Comparison of ENCODE assay signal across 8 cellular contexts in the genomic region with DNA sequence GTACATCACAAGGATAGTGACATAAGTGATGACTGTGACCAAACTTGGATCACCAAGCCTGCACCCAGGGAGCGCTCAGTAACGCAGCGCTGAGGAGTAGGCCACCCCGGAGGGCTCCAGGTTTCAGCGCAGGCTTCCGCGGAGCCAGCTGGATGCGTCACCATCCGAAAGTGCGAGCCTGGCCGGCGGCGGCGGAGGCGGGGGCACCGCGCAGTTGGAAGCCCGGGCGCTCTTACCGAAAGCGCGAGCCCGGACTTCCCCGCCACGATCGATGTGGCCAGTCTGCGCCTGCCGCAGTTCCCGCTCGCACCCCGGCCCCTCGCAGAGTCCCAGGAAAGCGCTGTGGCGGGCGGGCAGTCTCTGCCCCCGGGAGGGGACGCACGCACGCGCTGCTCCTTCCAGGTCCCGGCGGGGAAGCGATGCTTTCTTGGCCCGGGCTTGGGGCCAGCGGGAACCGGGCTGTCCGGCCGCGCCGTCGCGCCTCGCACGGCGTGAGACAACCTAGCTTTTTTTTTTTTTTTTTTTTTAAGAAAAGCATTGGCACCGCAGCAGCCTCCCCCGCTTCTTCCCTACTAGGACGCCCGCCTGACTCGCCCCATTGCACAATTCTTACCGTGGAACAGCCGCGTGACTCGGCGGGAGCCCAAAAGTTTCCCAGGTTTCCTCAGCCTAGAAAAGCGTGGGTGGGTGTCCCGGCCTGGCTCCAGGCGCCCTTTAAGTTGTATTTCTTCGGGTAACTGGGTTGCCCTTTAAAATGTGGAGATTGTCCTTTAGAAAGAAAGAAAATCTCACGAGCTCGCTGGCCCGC. TPM values are rescaled to one million over a fixed set of nuclear protein-coding genes. Genes with fewer than 3 reads are reported as not detected.
DNase-seq lines count a peak whose midpoint lies in the region; ATAC-seq and TF ChIP-seq lines count a peak whose summit lies in the region.

No MANE protein-coding gene starts in this region.

- peak; percentile 52 for ATAC-seq in HG03135 (IDR thresholded peaks at IDR 0.05; ENCODE audit: unreplicated experiment)
- peak; percentile 99 for ATAC-seq in RWPE2 (ENCODE audit: low read depth)

- H3K36me3 ChIP-seq in RWPE2 (ENCODE audit: low read depth) (no peaks in the 10 kb centered on the region), osteoblast (ENCODE audit: insufficient read depth, low read length) (no peaks in the 10 kb centered on the region), suprapubic skin (no peaks in the 10 kb centered on the region)

- peak overlapping the region; percentile 76 for H2AFZ ChIP-seq in osteoblast (ENCODE audit: low read length)

- H3K36me3 Mint-ChIP-seq in activated naive CD8-positive, alpha-beta T cell, result peaks cover 7% of the 10 kb centered on the region

- H3K79me2 ChIP-seq in osteoblast (ENCODE audit: insufficient read depth, low read length), result no peaks in the 10 kb centered on the region

- TF ChIP-seq POLR2A in suprapubic skin (IDR thresholded peaks at IDR 0.05), result peak in 1 of 2 donors; percentile 66

- H3K27ac ChIP-seq in RWPE2 (ENCODE audit: poor library complexity, severe bottlenecking) (no peak overlapping the region), osteoblast (ENCODE audit: low read depth, low read length) (peak overlapping the region; percentile 84), suprapubic skin (peak overlapping the region; percentile 98)

- H3K4me2 ChIP-seq in osteoblast (ENCODE audit: insufficient read depth, low read length), result peak overlapping the region; percentile 73

- intact Hi-C loops in head of caudate nucleus (cut with DNase I), result no loop called here

- H3K4me3 Mint-ChIP-seq in activated naive CD8-positive, alpha-beta T cell, result peak overlapping the region; percentile 77

- H3K4me3 ChIP-seq in RWPE2 (ENCODE audit: severe bottlenecking) (peak overlapping the region; percentile 71), osteoblast (ENCODE audit: insufficient read depth, low read length) (peak overlapping the region; percentile 75), suprapubic skin (peak overlapping the region; percentile 67)

- no peaks in the 10 kb centered on the region for H4K20me1 ChIP-seq in osteoblast (ENCODE audit: insufficient read depth, low read length)

- H3K9me3 Mint-ChIP-seq in activated naive CD8-positive, alpha-beta T cell (ENCODE audit: low read depth), result peaks cover 4% of the 10 kb centered on the region

- H3K27me3 ChIP-seq in RWPE2 (ENCODE audit: insufficient read depth, poor library complexity, severe bottlenecking) (peaks cover 10% of the 10 kb centered on the region), osteoblast (ENCODE audit: insufficient read depth, low read length) (no peaks in the 10 kb centered on the region), suprapubic skin (no peaks in the 10 kb centered on the region)

- H3K9me3 ChIP-seq in RWPE2 (ENCODE audit: severe bottlenecking) (no peaks in the 10 kb centered on the region), osteoblast (ENCODE audit: low read depth, low read length) (no peaks in the 10 kb centered on the region), suprapubic skin (no peaks in the 10 kb centered on the region)

- no peaks in the 10 kb centered on the region for H3K27me3 Mint-ChIP-seq in activated naive CD8-positive, alpha-beta T cell

- no peak for TF ChIP-seq EP300 in suprapubic skin (IDR thresholded peaks at IDR 0.05)

- peaks cover 30% of the 10 kb centered on the region for H3K4me1 Mint-ChIP-seq in activated naive CD8-positive, alpha-beta T cell (ENCODE audit: low read depth)

- DNase-seq in NCI-H748 (lab: John Stamatoyannopoulos, UW; ENCODE audit: unreplicated experiment) (peak; percentile 60), NCI-H748 treated with DMSO at 0.1 percent for 48 hours (lab: John Stamatoyannopoulos, UW) (no peak), RWPE2 (ENCODE audit: low spot score) (peak; percentile 71), head of caudate nucleus (peak; percentile 41 to 90 (median 74)), osteoblast (ENCODE audit: insufficient read length, low spot score, missing footprints) (peak; percentile 98), suprapubic skin (ENCODE audit: low spot score in 2 of 2) (peak; percentile 91 to 95)

- TF ChIP-seq CTCF in RWPE2 (IDR thresholded peaks at IDR 0.05; ENCODE audit: poor library complexity, severe bottlenecking) (no peak), osteoblast (IDR thresholded peaks at IDR 0.05; ENCODE audit: extremely low read depth, low read depth, low read length) (no peak), suprapubic skin (IDR thresholded peaks at IDR 0.05) (no peak)

- peaks cover 5% of the 10 kb centered on the region for H3K4me1 ChIP-seq in RWPE2 (ENCODE audit: insufficient read depth, poor library complexity, severe bottlenecking)
- H3K4me1 ChIP-seq in osteoblast (ENCODE audit: insufficient read depth, low read length), result peaks cover 10% of the 10 kb centered on the region
- peaks cover 24% of the 10 kb centered on the region for H3K4me1 ChIP-seq in suprapubic skin

- under 1% methylated on average over 42 of the region's 72 CpGs for WGBS in suprapubic skin

- peak overlapping the region; percentile 35 for H3K27ac Mint-ChIP-seq in activated naive CD8-positive, alpha-beta T cell

RNA-seq across cellular contexts. Expression of a gene that starts 36.4 kb away (rescaled TPM):
- 178 and 197 TPM in 2 replicates for total RNA-seq in osteoblast
- 100 to 1,000 TPM in 3 of 4 donors, 10 to 100 TPM in 1; 99.0 to 169 (median 127) TPM for total RNA-seq in suprapubic skin
